In genomic region chr1:21289700-21290545, GRCh38 we compare ENCODE assay signal across 8 cellular contexts. TPM values are rescaled to one million over a fixed set of nuclear protein-coding genes. Genes with fewer than 3 reads are reported as not detected.
DNase-seq lines count a peak whose midpoint lies in the region; ATAC-seq, FAIRE-seq and TF ChIP-seq lines count a peak whose summit lies in the region.

Gene ECE1 (minus strand): TSS chr1:21290463. CDS start chr1:21290414, 49 bp downstream.

- H4K20me1 ChIP-seq in OCI-LY7 (ENCODE audit: insufficient read depth, low read length), result peaks cover 5% of the 10 kb centered on the region; the same call in 1 of the 2 replicates

- in situ Hi-C loops in GM13976 (cut with MboI; ENCODE audit: low sequenced_read_pairs, unreplicated experiment), result no loop called here

- H3K9me3 ChIP-seq in OCI-LY7 (ENCODE audit: low read length) (no peaks in the 10 kb centered on the region), pancreas (no peaks in the 10 kb centered on the region)

- no peaks in the 10 kb centered on the region for H3K27me3 ChIP-seq in pancreas

- H3K27ac ChIP-seq in OCI-LY7 (ENCODE audit: low read depth, low read length, poor library complexity, severe bottlenecking) (no peak within 1 kb of the TSS), pancreas (peak within 1 kb of the TSS; percentile 26 to 70 (median 46))

- 1% methylated on average over 38 to 90 of the region's 90 CpGs for WGBS in pancreas, 2 donors

- H2AFZ ChIP-seq in OCI-LY7 (ENCODE audit: low read length), result no peak within 1 kb of the TSS

- peak within 1 kb of the TSS; percentile 95 for H3K4me2 ChIP-seq in OCI-LY7 (ENCODE audit: low read length)

- ATAC-seq in pancreas (peak; percentile 23 to 57 (median 50)), HG03097 (IDR thresholded peaks at IDR 0.05; ENCODE audit: low FRiP score, unreplicated experiment) (no peak)

- peak within 1 kb of the TSS; percentile 65 for H3K4me3 ChIP-seq in OCI-LY7 (ENCODE audit: low read depth, low read length, poor library complexity, severe bottlenecking)
- H3K4me3 ChIP-seq in pancreas, result peak within 1 kb of the TSS; percentile 41 to 67 (median 52)

- BruUV-seq in OCI-LY7 (replicated peaks; lab: Mats Ljungman, UMichigan), result no TSS peak

- H3K4me1 ChIP-seq in OCI-LY7 (ENCODE audit: insufficient read depth, low read length, poor library complexity, severe bottlenecking) (peaks cover 62% of the 10 kb centered on the region), pancreas (peaks cover 1 to 33% (median 15%) of the 10 kb centered on the region in 3 donors)

- H3K9me2 ChIP-seq in OCI-LY7 (ENCODE audit: insufficient read depth, low read length), result no peaks in the 10 kb centered on the region

- intact Hi-C loops in OCI-LY7 (cut with micrococcal nuclease; ENCODE audit: unreplicated experiment) (no loop called here), pancreas (cut with DNase I) (loop anchor here in 1 of 3 donors (10.0 kb wide), 1 partner anchor 45 kb away; no protein-coding TSS in a partner anchor)

- DNase-seq in GM13976 (ENCODE audit: low spot score) (peak; percentile 62), OCI-LY7 (ENCODE audit: low spot score) (peak; percentile 72), glomerular visceral epithelial cell (ENCODE audit: extremely low spot score) (peak; percentile 49), pancreas (peak in 3 of 6 donors; percentile 66 to 86 (median 82)), amniotic stem cell (lab: John Stamatoyannopoulos, UW) (no peak), NCI-H446 (lab: John Stamatoyannopoulos, UW) (no peak)
- peak; percentile 38 for DNase-seq in activated gamma-delta T cell treated with anti-CD3 and anti-CD28 coated beads, Interleukin-2, amount 50 U/mL, for 16 hours (ENCODE audit: low read depth)

- CTCF ChIA-PET in OCI-LY7 (lab: Charles Lee; ENCODE audit: unreplicated experiment), result interaction anchor here (1.1 kb wide), 1 partner anchor 20 kb away, joined by 5 read pairs; no protein-coding TSS in a partner anchor

- H3K36me3 ChIP-seq in OCI-LY7 (ENCODE audit: insufficient read depth, low read length), result no peaks in the 10 kb centered on the region
- no peaks in the 10 kb centered on the region for H3K36me3 ChIP-seq in pancreas

- POLR2A ChIA-PET in OCI-LY7 (lab: Charles Lee), result interaction anchor here (0.6 to 1.3 kb wide), 3 partner anchors 10 to 81 kb away, joined by 3 read pairs; no protein-coding TSS in a partner anchor

- FAIRE-seq in pancreas (lab: Jason Lieb, UNC), result no peak

- TF ChIP-seq CTCF in GM13976 (IDR thresholded peaks at IDR 0.05; ENCODE audit: borderline replicate concordance, control extremely low read depth, extremely low read depth, insufficient read depth, missing control alignments), result no peak
- no peak for TF ChIP-seq CTCF in OCI-LY7 (conservative IDR thresholded peaks at IDR 0.05; ENCODE audit: low read length)
- TF ChIP-seq CTCF in pancreas (IDR thresholded peaks at IDR 0.05), result no peak

- H3K79me2 ChIP-seq in OCI-LY7 (ENCODE audit: insufficient read depth, low read depth, low read length), result no peaks in the 10 kb centered on the region; the same call in 1 of the 2 replicates

RNA-seq across cellular contexts. Expression of gene ECE1, which starts in this region (rescaled TPM):
- total RNA-seq in OCI-LY7 (2014; rRNA removed; shearing (Covaris generic)), result 13.5 and 20.0 TPM in 2 replicates
- total RNA-seq in OCI-LY7 (2022) (25.3 and 32.8 TPM in 2 replicates), pancreas (100 to 1,000 TPM in 2 of 6 donors, 10 to 100 TPM in 4; 68.4 to 141 (median 89.1) TPM)
- 10 to 100 TPM; 38.1 to 59.8 TPM for polyA plus RNA-seq in pancreas

Comparison
In these comparisons a context has a peak if more than half of its experiments do, and no peak if none do; other contexts are left out.
1. DNase-seq: peak in GM13976 (single experiment), OCI-LY7 (single experiment), activated gamma-delta T cell treated with anti-CD3 and anti-CD28 coated beads, Interleukin-2, amount 50 U/mL, for 16 hours (single experiment) and glomerular visceral epithelial cell (single experiment); none in amniotic stem cell (single experiment) and NCI-H446 (0 of 2).